In the genomic region with DNA sequence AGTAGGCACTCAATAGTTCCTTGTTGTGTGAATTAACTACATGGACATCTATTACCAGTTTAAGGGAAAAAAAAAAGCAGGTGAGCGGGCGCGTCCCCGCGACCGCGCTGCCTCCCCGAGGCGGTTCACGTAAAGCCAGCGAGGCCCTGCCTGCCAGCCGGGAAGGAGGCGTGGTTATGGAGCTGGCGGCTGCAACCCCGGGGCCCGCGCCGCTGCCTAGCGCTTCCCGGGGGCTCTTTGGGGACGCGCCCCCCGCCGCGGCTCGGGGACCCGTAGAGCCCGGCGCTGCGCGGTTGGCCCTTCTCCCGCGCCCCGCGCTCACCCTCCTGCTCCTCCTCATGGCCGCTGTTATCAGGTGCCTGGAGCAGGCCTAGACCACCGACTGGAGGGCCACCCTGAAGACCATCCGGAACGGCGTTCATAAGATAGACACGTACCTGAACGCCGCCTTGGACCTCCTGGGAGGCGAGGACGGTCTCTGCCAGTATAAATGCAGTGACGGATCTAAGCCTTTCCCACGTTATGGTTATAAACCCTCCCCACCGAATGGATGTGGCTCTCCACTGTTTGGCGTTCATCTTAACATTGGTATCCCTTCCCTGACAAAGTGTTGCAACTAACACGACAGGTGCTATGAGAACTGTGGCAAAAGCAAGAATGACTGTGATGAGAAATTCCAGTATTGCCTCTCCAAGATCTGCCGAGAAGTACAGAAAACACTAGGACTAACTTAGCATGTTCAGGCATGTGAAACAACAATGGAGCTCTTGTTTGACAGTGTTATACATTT, we compare ENCODE assay signal across 8 cellular contexts. TPM values are rescaled to one million over a fixed set of nuclear protein-coding genes. Genes with fewer than 3 reads are reported as not detected.
DNase-seq lines count a peak whose midpoint lies in the region; ATAC-seq and TF ChIP-seq lines count a peak whose summit lies in the region.

No MANE protein-coding gene starts in this region.

- peaks cover 11% of the 10 kb centered on the region for H4K20me1 ChIP-seq in smooth muscle cell (ENCODE audit: low read depth)

- H3F3A ChIP-seq in smooth muscle cell (ENCODE audit: low read depth) = peaks cover 5% of the 10 kb centered on the region

- peak overlapping the region; percentile 21 for H3K27ac ChIP-seq in smooth muscle cell (ENCODE audit: low read depth)

- H3K4me2 ChIP-seq in smooth muscle cell = peak overlapping the region; percentile 93

- DNase-seq in Daoy (ENCODE audit: low read depth) (peak; percentile 75), NCI-H1092 (lab: John Stamatoyannopoulos, UW) (peak; percentile 24), iPS-NIHi11 (ENCODE audit: low spot score) (peak; percentile 82), smooth muscle cell (lab: John Stamatoyannopoulos, UW; ENCODE audit: unreplicated experiment) (peak; percentile 4), NOMO-1 (lab: John Stamatoyannopoulos, UW; ENCODE audit: unreplicated experiment in 2 of 2) (no peak)
- DNase-seq in T-helper 2 cell treated with Interferon-gamma antibody and Interleukin-4, amounts not matched to agents 5 μg/mL and 100 μg/mL, for 36 hours (ENCODE audit: low spot score) = peak; percentile 61

- no peak overlapping the region for H3K9ac ChIP-seq in smooth muscle cell (ENCODE audit: low read depth)

- H3K9me3 ChIP-seq in smooth muscle cell (replicated peaks; ENCODE audit: low read depth) = no peaks in the 10 kb centered on the region

- peaks cover 23% of the 10 kb centered on the region for H3K4me1 Mint-ChIP-seq in T-helper 2 cell treated with Interferon-gamma antibody and Interleukin-4, amounts not matched to agents 5 μg/mL and 100 μg/mL, for 36 hours (ENCODE audit: low read depth)
- H3K4me1 Mint-ChIP-seq in brain = peaks cover 42% of the 10 kb centered on the region

- H3K36me3 Mint-ChIP-seq in T-helper 2 cell treated with Interferon-gamma antibody and Interleukin-4, amounts not matched to agents 5 μg/mL and 100 μg/mL, for 36 hours (ENCODE audit: low read depth) = peaks cover 32% of the 10 kb centered on the region
- peaks cover 6% of the 10 kb centered on the region for H3K36me3 Mint-ChIP-seq in brain

- peak overlapping the region; percentile 68 for H3K4me3 ChIP-seq in smooth muscle cell

- no peak for ATAC-seq in HG02623 (IDR thresholded peaks at IDR 0.05; ENCODE audit: unreplicated experiment)

- peaks cover 9% of the 10 kb centered on the region for H3K4me1 ChIP-seq in smooth muscle cell (ENCODE audit: low read depth)

- TF ChIP-seq CTCF in brain (conservative IDR thresholded peaks at IDR 0.05) = no peak
- TF ChIP-seq CTCF in smooth muscle cell (IDR thresholded peaks at IDR 0.05; ENCODE audit: borderline replicate concordance, insufficient read depth, poor library complexity, severe bottlenecking) = no peak

- peak overlapping the region; percentile 62 for H3K4me3 Mint-ChIP-seq in T-helper 2 cell treated with Interferon-gamma antibody and Interleukin-4, amounts not matched to agents 5 μg/mL and 100 μg/mL, for 36 hours
- peak overlapping the region; percentile 77 to 85 (median 80) for H3K4me3 Mint-ChIP-seq in brain

- no peak overlapping the region for H3K27ac Mint-ChIP-seq in T-helper 2 cell treated with Interferon-gamma antibody and Interleukin-4, amounts not matched to agents 5 μg/mL and 100 μg/mL, for 36 hours
- H3K27ac Mint-ChIP-seq in brain = peak overlapping the region; percentile 44 to 85 (median 56)

- peaks cover 12% of the 10 kb centered on the region for H3K79me2 ChIP-seq in smooth muscle cell (ENCODE audit: low read depth)

- no peaks in the 10 kb centered on the region for H3K27me3 Mint-ChIP-seq in T-helper 2 cell treated with Interferon-gamma antibody and Interleukin-4, amounts not matched to agents 5 μg/mL and 100 μg/mL, for 36 hours (ENCODE audit: low read depth)
- peaks cover 7% of the 10 kb centered on the region for H3K27me3 Mint-ChIP-seq in brain

- no peaks in the 10 kb centered on the region for H3K36me3 ChIP-seq in smooth muscle cell (ENCODE audit: low read depth)

- no peaks in the 10 kb centered on the region for H3K9me3 Mint-ChIP-seq in T-helper 2 cell treated with Interferon-gamma antibody and Interleukin-4, amounts not matched to agents 5 μg/mL and 100 μg/mL, for 36 hours
- peaks cover 0 to 11% (median 2%) of the 10 kb centered on the region in 5 experiments for H3K9me3 Mint-ChIP-seq in brain

- no peaks in the 10 kb centered on the region for H3K27me3 ChIP-seq in smooth muscle cell (ENCODE audit: low read depth)

- 5% methylated on average over 41 of the region's 51 CpGs for WGBS in smooth muscle cell (ENCODE audit: low lambda C conversion rate)

- peak overlapping the region; percentile 84 for H2AFZ ChIP-seq in smooth muscle cell (ENCODE audit: low read depth)

RNA-seq across cellular contexts. Expression of a gene that starts 2.6 kb away (rescaled TPM):
- 23.4 and 25.2 TPM in 2 replicates for total RNA-seq in Daoy (2014; rRNA removed; shearing (Covaris generic))
- polyA plus RNA-seq in brain (ENCODE audit: insufficient read depth, low read depth, low replicate concordance) (22.1 TPM), smooth muscle cell (7.9 and 9.1 TPM in 2 replicates)
- 9.7 and 12.5 TPM in 2 replicates for total RNA-seq in smooth muscle cell

RNA-seq across cellular contexts. Expression of a gene that starts 35.6 kb away (rescaled TPM):
- total RNA-seq in Daoy (2014; rRNA removed; shearing (Covaris generic)) = 32.6 and 39.5 TPM in 2 replicates
- polyA plus RNA-seq in brain (ENCODE audit: insufficient read depth, low read depth, low replicate concordance) (8.3 TPM), smooth muscle cell (1.9 and 2.5 TPM in 2 replicates)
- total RNA-seq in smooth muscle cell = 1.9 and 3.5 TPM in 2 replicates

RNA-seq across cellular contexts. Expression of a gene that starts 35.8 kb away (rescaled TPM):
- 32.1 and 37.4 TPM in 2 replicates for total RNA-seq in Daoy (2014; rRNA removed; shearing (Covaris generic))
- polyA plus RNA-seq in brain (ENCODE audit: insufficient read depth, low read depth, low replicate concordance) (35.8 TPM), smooth muscle cell (28.0 and 31.6 TPM in 2 replicates)
- total RNA-seq in smooth muscle cell = 23.2 and 24.8 TPM in 2 replicates

Comparison
In these comparisons a context has a peak if more than half of its experiments do, and no peak if none do; other contexts are left out.
1. DNase-seq: peak in Daoy (single experiment), NCI-H1092 (single experiment), T-helper 2 cell treated with Interferon-gamma antibody and Interleukin-4, amounts not matched to agents 5 μg/mL and 100 μg/mL, for 36 hours (single experiment), iPS-NIHi11 (single experiment) and smooth muscle cell (single experiment); none in NOMO-1 (0 of 2).